Comparison of ENCODE assay signal across 38 cellular contexts in genomic region chr5:29701600-29701999, GRCh38.
"Had no signal": no experiment of that assay in that cellular context is flagged by ENCODE, and none has a peak within 500 bp of the region (broad histone marks: within the 10 kb centered on the region; RNA-seq: fewer than 3 reads in every experiment).

No MANE protein-coding gene starts in this region.

- H3K36me3 Mint-ChIP-seq: activated naive CD4-positive, alpha-beta T cell treated with anti-CD3 and anti-CD28 coated beads, Interleukin-2, amount 10 ng/mL, durations not matched to agents 7 days and 5 days; activated naive CD4-positive, alpha-beta T cell treated with anti-CD3 and anti-CD28 coated beads, Interleukin-2, amount 50 U/mL, for 24 hours; activated naive CD4-positive, alpha-beta T cell treated with anti-CD3 and anti-CD28 coated beads, Interleukin-2, amount 50 U/mL, for 72 hours; activated naive CD8-positive, alpha-beta T cell; activated naive CD8-positive, alpha-beta T cell treated with anti-CD3 and anti-CD28 coated beads for 36 hours; activated naive CD8-positive, alpha-beta T cell treated with anti-CD3 and anti-CD28 coated beads, Interleukin-2, amount 10 ng/mL, durations not matched to agents 7 days and 5 days; brain had no signal

- H3K27ac ChIP-seq: adrenal gland, ascending aorta, body of pancreas, brain microvascular endothelial cell, breast epithelium, cardiac muscle cell had no signal

- H3K27ac Mint-ChIP-seq: activated naive CD4-positive, alpha-beta T cell treated with anti-CD3 and anti-CD28 coated beads for 36 hours; activated naive CD4-positive, alpha-beta T cell treated with anti-CD3 and anti-CD28 coated beads, Interleukin-2, amount 10 ng/mL, durations not matched to agents 7 days and 5 days; activated naive CD4-positive, alpha-beta T cell treated with anti-CD3 and anti-CD28 coated beads, Interleukin-2, amount 50 U/mL, for 24 hours; activated naive CD4-positive, alpha-beta T cell treated with anti-CD3 and anti-CD28 coated beads, Interleukin-2, amount 50 U/mL, for 72 hours; activated naive CD8-positive, alpha-beta T cell; activated naive CD8-positive, alpha-beta T cell treated with anti-CD3 and anti-CD28 coated beads for 36 hours; activated naive CD8-positive, alpha-beta T cell treated with anti-CD3 and anti-CD28 coated beads, Interleukin-2, amount 10 ng/mL, durations not matched to agents 7 days and 5 days; activated naive CD8-positive, alpha-beta T cell treated with anti-CD3 and anti-CD28 coated beads, Interleukin-2, amount 50 U/mL, for 24 hours; activated T-cell treated with anti-CD3 and anti-CD28 coated beads, Interleukin-2, amount 50 U/mL, for 72 hours; activated T-helper 1 cell treated with anti-CD3 and anti-CD28 coated beads, Interleukin-12 subunit alpha, Interleukin-12 subunit beta, Interleukin-2, Interleukin-4 antibody, amounts not matched to agents 30 ng/mL and 10 ng/mL and 1 ng/mL, durations not matched to agents 14 hours and 24 hours and 36 hours; activated T-helper 17 cell treated with anti-CD3 and anti-CD28 coated beads, Interleukin-2, amount 50 U/mL, for 72 hours; activated T-helper 2 cell treated with anti-CD3 and anti-CD28 coated beads, Interferon-gamma antibody, Interleukin-2, Interleukin-4, amounts not matched to agents 10 μg/mL and 5 μg/mL and 100 μg/mL, durations not matched to agents 14 hours and 24 hours and 36 hours; brain had no signal

- DNase-seq: activated effector memory CD4-positive, alpha-beta T cell treated with anti-CD3 and anti-CD28 coated beads, Interleukin-2, amount 50 U/mL, for 16 hours; activated effector memory CD4-positive, alpha-beta T cell treated with Interleukin-2 at 50 U/mL for 16 hours; activated gamma-delta T cell; activated gamma-delta T cell treated with Interleukin-2 at 50 U/mL for 16 hours; activated naive CD4-positive, alpha-beta T cell; activated naive CD4-positive, alpha-beta T cell treated with anti-CD3 and anti-CD28 coated beads for 36 hours; activated naive CD4-positive, alpha-beta T cell treated with anti-CD3 and anti-CD28 coated beads, Interleukin-2, amount 10 ng/mL, durations not matched to agents 7 days and 5 days; activated naive CD4-positive, alpha-beta T cell treated with anti-CD3 and anti-CD28 coated beads, Interleukin-2, amount 50 U/mL, for 16 hours; activated naive CD4-positive, alpha-beta T cell treated with Interleukin-2 at 50 U/mL for 16 hours; activated naive CD8-positive, alpha-beta T cell treated with anti-CD3 and anti-CD28 coated beads for 36 hours; activated naive CD8-positive, alpha-beta T cell treated with anti-CD3 and anti-CD28 coated beads, Interleukin-2, amount 10 ng/mL, durations not matched to agents 7 days and 5 days; activated naive CD8-positive, alpha-beta T cell treated with anti-CD3 and anti-CD28 coated beads, Interleukin-2, amount 50 U/mL, for 24 hours; activated T-cell treated with anti-CD3 and anti-CD28 coated beads, Interleukin-2, amount 50 U/mL, for 4 hours; activated T-cell treated with anti-CD3 and anti-CD28 coated beads, Interleukin-2, amount 50 U/mL, for 48 hours; activated T-cell treated with anti-CD3 and anti-CD28 coated beads, Interleukin-2, amount 50 U/mL, for 72 hours; adrenal gland; amniotic stem cell; amygdala; anterior cingulate cortex; aorta; body of pancreas; brain microvascular endothelial cell; caudate nucleus; central memory CD4-positive, alpha-beta T cell; cerebellar nuclear complex had no signal

- H3K36me3 ChIP-seq: adrenal gland, ascending aorta, brain microvascular endothelial cell, cardiac muscle cell had no signal

- H3K9me3 ChIP-seq: adrenal gland, ascending aorta, body of pancreas had no signal

- FAIRE-seq: astrocyte, bronchial epithelial cell had no signal

- H3K27me3 ChIP-seq: adrenal gland, ascending aorta, body of pancreas, brain microvascular endothelial cell, breast epithelium, cardiac muscle cell had no signal

- H3K4me1 Mint-ChIP-seq: activated naive CD4-positive, alpha-beta T cell treated with anti-CD3 and anti-CD28 coated beads, Interleukin-2, amount 10 ng/mL, durations not matched to agents 7 days and 5 days; activated naive CD4-positive, alpha-beta T cell treated with anti-CD3 and anti-CD28 coated beads, Interleukin-2, amount 50 U/mL, for 24 hours; activated naive CD8-positive, alpha-beta T cell treated with anti-CD3 and anti-CD28 coated beads for 36 hours; activated naive CD8-positive, alpha-beta T cell treated with anti-CD3 and anti-CD28 coated beads, Interleukin-2, amount 10 ng/mL, durations not matched to agents 7 days and 5 days; activated naive CD8-positive, alpha-beta T cell treated with anti-CD3 and anti-CD28 coated beads, Interleukin-2, amount 50 U/mL, for 24 hours; activated T-helper 17 cell treated with anti-CD3 and anti-CD28 coated beads, Interleukin-2, amount 50 U/mL, for 72 hours; central memory CD8-positive, alpha-beta T cell had no signal

- H3K27me3 Mint-ChIP-seq: activated naive CD4-positive, alpha-beta T cell treated with anti-CD3 and anti-CD28 coated beads, Interleukin-2, amount 10 ng/mL, durations not matched to agents 7 days and 5 days; activated naive CD4-positive, alpha-beta T cell treated with anti-CD3 and anti-CD28 coated beads, Interleukin-2, amount 50 U/mL, for 24 hours; activated naive CD8-positive, alpha-beta T cell; activated naive CD8-positive, alpha-beta T cell treated with anti-CD3 and anti-CD28 coated beads for 36 hours; activated naive CD8-positive, alpha-beta T cell treated with anti-CD3 and anti-CD28 coated beads, Interleukin-2, amount 10 ng/mL, durations not matched to agents 7 days and 5 days; activated naive CD8-positive, alpha-beta T cell treated with anti-CD3 and anti-CD28 coated beads, Interleukin-2, amount 50 U/mL, for 24 hours; activated T-helper 17 cell treated with anti-CD3 and anti-CD28 coated beads, Interleukin-2, amount 50 U/mL, for 72 hours; central memory CD8-positive, alpha-beta T cell had no signal

- H3K4me3 ChIP-seq: adrenal gland, ascending aorta, body of pancreas, breast epithelium, cardiac muscle cell had no signal

- H3K4me1 ChIP-seq: adrenal gland, ascending aorta, body of pancreas, breast epithelium had no signal

- H3K4me3 Mint-ChIP-seq: activated naive CD4-positive, alpha-beta T cell treated with anti-CD3 and anti-CD28 coated beads for 36 hours; activated naive CD4-positive, alpha-beta T cell treated with anti-CD3 and anti-CD28 coated beads, Interleukin-2, amount 10 ng/mL, durations not matched to agents 7 days and 5 days; activated naive CD4-positive, alpha-beta T cell treated with anti-CD3 and anti-CD28 coated beads, Interleukin-2, amount 50 U/mL, for 24 hours; activated naive CD8-positive, alpha-beta T cell; activated naive CD8-positive, alpha-beta T cell treated with anti-CD3 and anti-CD28 coated beads for 36 hours; activated naive CD8-positive, alpha-beta T cell treated with anti-CD3 and anti-CD28 coated beads, Interleukin-2, amount 10 ng/mL, durations not matched to agents 7 days and 5 days; activated naive CD8-positive, alpha-beta T cell treated with anti-CD3 and anti-CD28 coated beads, Interleukin-2, amount 50 U/mL, for 24 hours; activated T-cell treated with anti-CD3 and anti-CD28 coated beads, Interleukin-2, amount 50 U/mL, for 4 hours; activated T-cell treated with anti-CD3 and anti-CD28 coated beads, Interleukin-2, amount 50 U/mL, for 72 hours; activated T-helper 1 cell treated with anti-CD3 and anti-CD28 coated beads, Interleukin-12 subunit alpha, Interleukin-12 subunit beta, Interleukin-2, Interleukin-4 antibody, amounts not matched to agents 30 ng/mL and 10 ng/mL and 1 ng/mL, durations not matched to agents 14 hours and 24 hours and 36 hours; activated T-helper 17 cell treated with anti-CD3 and anti-CD28 coated beads, Interleukin-2, amount 50 U/mL, for 72 hours; brain; central memory CD8-positive, alpha-beta T cell had no signal

- ATAC-seq: activated naive CD4-positive, alpha-beta T cell treated with anti-CD3 and anti-CD28 coated beads, Interleukin-2, amount 50 U/mL, for 72 hours; activated naive CD8-positive, alpha-beta T cell treated with anti-CD3 and anti-CD28 coated beads, Interleukin-2, amount 50 U/mL, for 24 hours; activated T-cell treated with anti-CD3 and anti-CD28 coated beads, Interleukin-2, amount 50 U/mL, for 4 hours; activated T-cell treated with anti-CD3 and anti-CD28 coated beads, Interleukin-2, amount 50 U/mL, for 72 hours; activated T-helper 17 cell treated with anti-CD3 and anti-CD28 coated beads, Interleukin-2, amount 50 U/mL, for 72 hours; body of pancreas had no signal
